In genomic region chrX:25640276-25640675, GRCh38 we compare ENCODE assay signal across 19 cellular contexts.
DNase-seq lines count a peak whose midpoint lies in the region; TF ChIP-seq lines count a peak whose summit lies in the region.
"Had no signal": no experiment of that assay in that cellular context is flagged by ENCODE, and none has a peak within 500 bp of the region (broad histone marks: within the 10 kb centered on the region; RNA-seq: fewer than 3 reads in every experiment).

No MANE protein-coding gene starts in this region.

- H3K4me3 ChIP-seq in OCI-LY7 (ENCODE audit: low read depth, low read length, poor library complexity, severe bottlenecking) = no peak overlapping the region
- H3K4me3 ChIP-seq: BLaER1 treated with 17β-estradiol and CSF1 and Interleukin-3, amounts not matched to agents 10 nM and 100 nM had no signal

- H3K9me3 ChIP-seq in OCI-LY7 (ENCODE audit: low read length) = no peaks in the 10 kb centered on the region
- H3K9me3 ChIP-seq: BE2C; BLaER1 treated with 17β-estradiol and CSF1 and Interleukin-3, amounts not matched to agents 10 nM and 100 nM had no signal

- H3K27ac ChIP-seq in caudate nucleus (ENCODE audit: low read depth, low read length) (no peak overlapping the region), OCI-LY7 (ENCODE audit: low read depth, low read length, poor library complexity, severe bottlenecking) (no peak overlapping the region)
- H3K27ac ChIP-seq: 22Rv1; BLaER1 treated with 17β-estradiol and CSF1 and Interleukin-3, amounts not matched to agents 10 nM and 100 nM had no signal

- no TSS peak for BruUV-seq in OCI-LY7 (replicated peaks; lab: Mats Ljungman, UMichigan)

- no peaks in the 10 kb centered on the region for H3K9me2 ChIP-seq in OCI-LY7 (ENCODE audit: insufficient read depth, low read length)

- no peak overlapping the region for H3K4me2 ChIP-seq in OCI-LY7 (ENCODE audit: low read length)
- H3K4me2 ChIP-seq: BLaER1 treated with 17β-estradiol and CSF1 and Interleukin-3, amounts not matched to agents 10 nM and 100 nM had no signal

- no peaks in the 10 kb centered on the region for H3K79me2 ChIP-seq in OCI-LY7 (ENCODE audit: insufficient read depth, low read depth, low read length)

- DNase-seq in DMS53 (lab: John Stamatoyannopoulos, UW) = peak; percentile 32
- DNase-seq in DMS53 treated with DMSO at 0.1 percent for 48 hours (lab: John Stamatoyannopoulos, UW; ENCODE audit: unreplicated experiment) = no peak
- peak; percentile 66 for DNase-seq in dermis blood vessel endothelial cell
- peak; percentile 37 for DNase-seq in glomerular endothelial cell (ENCODE audit: extremely low read depth, low read depth, low spot score)
- DNase-seq in caudate nucleus (lab: John Stamatoyannopoulos, UW) = no peak
- DNase-seq in OCI-LY7 (ENCODE audit: low spot score) = no peak
- DNase-seq in H4 (ENCODE audit: low spot score) = no peak
- DNase-seq: ACHN; AML-193; BE2C; CD4-positive, alpha-beta T cell; CD8-positive, alpha-beta memory T cell; DMS 273 treated with DMSO at 0.1 percent for 48 hours; DND-41; GOT3; H7; HCEC 1CT had no signal

- H3K36me3 ChIP-seq in OCI-LY7 (ENCODE audit: insufficient read depth, low read length) = no peaks in the 10 kb centered on the region
- H3K36me3 ChIP-seq: BE2C; BLaER1 treated with 17β-estradiol and CSF1 and Interleukin-3, amounts not matched to agents 10 nM and 100 nM had no signal

- H3K4me1 ChIP-seq in OCI-LY7 (ENCODE audit: insufficient read depth, low read length, poor library complexity, severe bottlenecking) = no peaks in the 10 kb centered on the region
- H3K4me1 ChIP-seq: BE2C; BLaER1 treated with 17β-estradiol and CSF1 and Interleukin-3, amounts not matched to agents 10 nM and 100 nM had no signal

- intact Hi-C loops in OCI-LY7 (cut with micrococcal nuclease; ENCODE audit: unreplicated experiment) = no loop called here

- no peak for TF ChIP-seq CTCF in OCI-LY7 (conservative IDR thresholded peaks at IDR 0.05; ENCODE audit: low read length)

- H4K20me1 ChIP-seq in OCI-LY7 (ENCODE audit: insufficient read depth, low read length) = no peaks in the 10 kb centered on the region
- H4K20me1 ChIP-seq: BLaER1 treated with 17β-estradiol and CSF1 and Interleukin-3, amounts not matched to agents 10 nM and 100 nM had no signal

- no peak overlapping the region for H2AFZ ChIP-seq in OCI-LY7 (ENCODE audit: low read length)

- CTCF ChIA-PET in OCI-LY7 (lab: Charles Lee; ENCODE audit: unreplicated experiment) = no interaction called here

- POLR2A ChIA-PET in OCI-LY7 (lab: Charles Lee) = no interaction called here

Comparison
In these comparisons a context has a peak if more than half of its experiments do, and no peak if none do; other contexts are left out.
1. DNase-seq: peak in DMS53 (single experiment), dermis blood vessel endothelial cell (single experiment) and glomerular endothelial cell (single experiment); none in DMS53 treated with DMSO at 0.1 percent for 48 hours (single experiment), caudate nucleus (0 of 61), OCI-LY7 (single experiment) and H4 (single experiment).